23 cellular contexts compared by ENCODE assay signal in genomic region chr17:7740481-7741001, GRCh38. TPM values are rescaled to one million over a fixed set of nuclear protein-coding genes. Genes with fewer than 3 reads are reported as not detected.
DNase-seq lines count a peak whose midpoint lies in the region; ATAC-seq, FAIRE-seq and TF ChIP-seq lines count a peak whose summit lies in the region.
"Had no signal": no experiment of that assay in that cellular context is flagged by ENCODE, and none has a peak within 500 bp of the region (broad histone marks: within the 10 kb centered on the region; RNA-seq: fewer than 3 reads in every experiment).

No MANE protein-coding gene starts in this region.

- CTCF ChIA-PET in H1 (lab: Charles Lee; ENCODE audit: partially characterized antibody) = interaction anchor here (1.0 kb wide), 1 partner anchor 302 kb away, joined by 3 read pairs; no protein-coding TSS in a partner anchor

- H4K8ac ChIP-seq in H1 (ENCODE audit: extremely low read depth, insufficient read depth, low read length) = peak overlapping the region; percentile 77

- no peak overlapping the region for H2BK12ac ChIP-seq in H1 (ENCODE audit: low read depth, low read length)

- H3K27ac ChIP-seq in left ventricle myocardium inferior (replicated peaks) (no peak overlapping the region), H1 (ENCODE audit: low read depth, low read length) (no peak overlapping the region)
- H3K27ac ChIP-seq: adrenal gland, gastroesophageal sphincter, SJSA1, thyroid gland had no signal

- no peak overlapping the region for H3K4me2 ChIP-seq in H1 (ENCODE audit: insufficient read depth in 1 of 2, low read depth in 2 of 2, low read length in 2 of 2)

- no peak overlapping the region for H2BK20ac ChIP-seq in H1 (ENCODE audit: low read length)

- no peak for ATAC-seq in Right ventricle myocardium inferior
- ATAC-seq in esophagus mucosa = no peak
- ATAC-seq in GM21390 (IDR thresholded peaks at IDR 0.05; ENCODE audit: unreplicated experiment) = no peak
- ATAC-seq: gastroesophageal sphincter, GM12878, K562, sciatic nerve had no signal

- H3K14ac ChIP-seq in H1 (ENCODE audit: insufficient read length) = no peak overlapping the region

- no peak overlapping the region for H2BK15ac ChIP-seq in H1 (ENCODE audit: low read length)

- TF ChIP-seq POLR2A in H1 (IDR thresholded peaks at IDR 0.05; ENCODE audit: control extremely low read depth in 1 of 2, low read depth in 2 of 2, low read length in 2 of 2) = no peak

- POLR2A ChIA-PET in H1 (lab: Charles Lee; ENCODE audit: partially characterized antibody) = interaction anchor here (0.5 kb wide), 1 partner anchor 138 kb away, joined by 3 read pairs; no protein-coding TSS in a partner anchor

- no peak overlapping the region for H2AFZ ChIP-seq in H1 (ENCODE audit: low read length)

- no peak overlapping the region for H3K56ac ChIP-seq in H1 (replicated peaks; ENCODE audit: insufficient read length, low read depth, low read length)

- TF ChIP-seq EP300 in H1 (IDR thresholded peaks at IDR 0.05; ENCODE audit: borderline replicate concordance in 1 of 2, low read depth in 2 of 2, low read length in 2 of 2) = no peak

- H2AK5ac ChIP-seq in H1 (ENCODE audit: low read depth, low read length) = no peak overlapping the region

- H3K27me3 ChIP-seq in left ventricle myocardium inferior (ENCODE audit: low read depth) = peaks cover 48% of the 10 kb centered on the region
- H3K27me3 ChIP-seq in H1 (replicated peaks in 1 of 4; ENCODE audit: control insufficient read depth in 3 of 4, extremely low read depth in 1 of 4, insufficient read depth in 3 of 4, low read length in 3 of 4) = peaks cover 0 to 3% (median under 1%) of the 10 kb centered on the region in 4 experiments; a peak in 3 of 7 replicates
- H3K27me3 ChIP-seq: thyroid gland had no signal

- H3K9ac ChIP-seq in H1 (replicated peaks in 1 of 4; ENCODE audit: extremely low read depth in 1 of 4, low read depth in 3 of 4, low read length in 3 of 4) = no peak overlapping the region

- H3K4me1 ChIP-seq in left ventricle myocardium inferior (no peaks in the 10 kb centered on the region), H1 (replicated peaks in 1 of 4; ENCODE audit: control insufficient read depth in 3 of 4, insufficient read depth in 4 of 4, low read length in 3 of 4) (no peaks in the 10 kb centered on the region)
- H3K4me1 ChIP-seq: adrenal gland had no signal

- H3K23me2 ChIP-seq in H1 (ENCODE audit: low read depth, low read length) = no peaks in the 10 kb centered on the region; the same call in 1 of the 2 replicates

- DNase-seq in left ventricle myocardium inferior (peak; percentile 23), Right ventricle myocardium inferior (ENCODE audit: missing footprints) (no peak), NCI-H345 treated with DMSO at 0.1 percent for 48 hours (lab: John Stamatoyannopoulos, UW; ENCODE audit: unreplicated experiment) (peak; percentile 17), H1 (ENCODE audit: low read depth in 1 of 2, low spot score in 2 of 2) (no peak), COLO668 (lab: John Stamatoyannopoulos, UW; ENCODE audit: unreplicated experiment) (no peak), GDM1 (lab: John Stamatoyannopoulos, UW) (no peak)
- DNase-seq: activated CD4-positive, alpha-beta T cell treated with anti-CD3 and anti-CD28 coated beads, Interleukin-2, amount 50 U/mL, for 48 hours; activated T-cell treated with anti-CD3 and anti-CD28 coated beads, Interleukin-2, amount 50 U/mL, for 48 hours; AML-193; immature natural killer cell; mesendoderm; NCI-H1930; stimulated activated CD4-positive, alpha-beta T cell treated with anti-CD3 and anti-CD28 coated beads, Interleukin-4, amount 100 ng/mL, for 1 hour; T1000 had no signal

- H3K4ac ChIP-seq in H1 (replicated peaks; ENCODE audit: insufficient read length, low read depth, low read length) = no peak overlapping the region

- intact Hi-C loops in left ventricle myocardium inferior (cut with micrococcal nuclease) = loop anchor here (10.0 kb wide), 1 partner anchor 254 kb away; no protein-coding TSS in a partner anchor
- intact Hi-C loops in Right ventricle myocardium inferior (cut with DNase I) = loop anchor here (5.0 kb wide), 1 partner anchor 247 kb away; no protein-coding TSS in a partner anchor

- H2BK5ac ChIP-seq in H1 (ENCODE audit: low read depth, low read length) = no peak overlapping the region

- TF ChIP-seq RAD21 in H1 (IDR thresholded peaks at IDR 0.05 in 1 of 2, conservative IDR thresholded peaks at IDR 0.05 in 1 of 2; ENCODE audit: low read depth in 2 of 2, low read length in 2 of 2) = no peak

- no peak overlapping the region for H4K5ac ChIP-seq in H1 (ENCODE audit: insufficient read length, low read depth, low read length)

- FAIRE-seq in H1 (lab: Jason Lieb, UNC) = no peak
- FAIRE-seq: GM12878, K562 had no signal

- no peak for TF ChIP-seq CTCF in left ventricle myocardium inferior (IDR thresholded peaks at IDR 0.05; ENCODE audit: borderline replicate concordance)
- no peak for TF ChIP-seq CTCF in H1 (IDR thresholded peaks at IDR 0.05; ENCODE audit: control extremely low read depth in 1 of 3, insufficient read depth in 1 of 3, low read depth in 1 of 3, low read length in 3 of 3)

- no peaks in the 10 kb centered on the region for H3K79me2 ChIP-seq in H1 (ENCODE audit: control insufficient read depth in 1 of 2, insufficient read depth in 2 of 2, low read length in 2 of 2)

- H2BK120ac ChIP-seq in H1 (replicated peaks; ENCODE audit: low read depth, low read length) = no peak overlapping the region

- H3K18ac ChIP-seq in H1 (ENCODE audit: extremely low read depth, low read length) = no peak overlapping the region

- no peaks in the 10 kb centered on the region for H3K79me1 ChIP-seq in H1 (ENCODE audit: low read depth, low read length)

- WGBS in H1 (ENCODE audit: extremely low coverage in 1 of 2, insufficient coverage in 1 of 2, insufficient read length in 1 of 2, insufficient replicate concordance in 2 of 2, low coverage in 1 of 2, low lambda C conversion rate in 2 of 2, missing lambda C conversion rate in 1 of 2), 2 experiments = 93% methylated on average over 39 of the region's 42 CpGs; no CpG with 5 or more reads in 1 of the 2 experiments

- H4K91ac ChIP-seq in H1 (replicated peaks; ENCODE audit: insufficient read length, low read length) = no peak overlapping the region

- H4K20me1 ChIP-seq in H1 (replicated peaks in 1 of 2; ENCODE audit: control insufficient read depth in 1 of 2, insufficient read depth in 2 of 2, low read length in 2 of 2) = no peaks in the 10 kb centered on the region

- H3K9me3 ChIP-seq in left ventricle myocardium inferior (replicated peaks) = no peaks in the 10 kb centered on the region
- H3K9me3 ChIP-seq in H1 (ENCODE audit: insufficient read depth in 2 of 2, low read depth in 1 of 2, low read length in 1 of 2) = no peaks in the 10 kb centered on the region
- H3K9me3 ChIP-seq: adrenal gland, gastroesophageal sphincter, SJSA1, thyroid gland had no signal

- H3K4me3 ChIP-seq in left ventricle myocardium inferior (peak overlapping the region; percentile 34), H1 (ENCODE audit: extremely low read depth in 1 of 4, insufficient read depth in 2 of 4, low read depth in 3 of 4, low read length in 4 of 4) (no peak overlapping the region)
- H3K4me3 ChIP-seq: adrenal gland, gastroesophageal sphincter, GM12878, K562, SJSA1, thyroid gland had no signal

- no peaks in the 10 kb centered on the region for H3K36me3 ChIP-seq in left ventricle myocardium inferior
- H3K36me3 ChIP-seq in H1 (ENCODE audit: control insufficient read depth in 2 of 4, insufficient read depth in 4 of 4, low read length in 3 of 4) = no peaks in the 10 kb centered on the region
- H3K36me3 ChIP-seq: adrenal gland, gastroesophageal sphincter, SJSA1, thyroid gland had no signal

- no peak overlapping the region for H3K23ac ChIP-seq in H1 (ENCODE audit: insufficient read length)

RNA-seq across cellular contexts. Expression of gene DNAH2, which starts 23.0 kb away (rescaled TPM):
- total RNA-seq in left ventricle myocardium inferior = 0.33 TPM
- not detected for total RNA-seq in Right ventricle myocardium inferior
- total RNA-seq in H1 (2021; fragmentation: NEBNext Ultra II Directional; extraction: Animal tissue kit (Norgen Biotek cat#: 25700)) = 0.13 and 0.21 TPM in 2 replicates
- polyA plus RNA-seq in H1 (2011; rRNA removed) = 0.18 and 0.25 TPM in 2 replicates
- polyA plus RNA-seq in H1 (2011; cell fraction: cytosol; rRNA removed) = 0.27 TPM
- polyA plus RNA-seq in H1 (2011; cell fraction: nucleus; rRNA removed) = 0.86 TPM
- polyA plus RNA-seq in H1 (2012, experiment 1 of 2) = 0.04 to 0.18 TPM (median 0.11 TPM) in 4 replicates
- 0.13 TPM for polyA plus RNA-seq in H1 (2012, experiment 2 of 2)
- 0.12 TPM for polyA plus RNA-seq in H1 (2013, experiment 1 of 2)
- polyA plus RNA-seq in H1 (2013, experiment 2 of 2) = 0.06 TPM
- 0.32 and 0.50 TPM in 2 replicates for polyA minus RNA-seq in H1 (2011; rRNA and poly(A)+ RNA removed)
- 0.44 TPM for polyA minus RNA-seq in H1 (2011; cell fraction: cytosol; rRNA and poly(A)+ RNA removed)
- polyA minus RNA-seq in H1 (2011; cell fraction: nucleus; rRNA and poly(A)+ RNA removed) = 0.50 TPM
- 0.04 TPM for total RNA-seq in esophagus mucosa
- total RNA-seq: GM12878, K562, SJSA1 had no signal
- polyA plus RNA-seq: GM12878 had no signal

RNA-seq across cellular contexts. Expression of gene EFNB3, which starts 35.5 kb away (rescaled TPM):
- total RNA-seq in left ventricle myocardium inferior = not detected
- 0.11 TPM for total RNA-seq in Right ventricle myocardium inferior
- total RNA-seq in H1 (2021; fragmentation: NEBNext Ultra II Directional; extraction: Animal tissue kit (Norgen Biotek cat#: 25700)) = 15.0 and 16.0 TPM in 2 replicates
- polyA plus RNA-seq in H1 (2011; rRNA removed) = 27.1 and 27.3 TPM in 2 replicates
- 19.9 TPM for polyA plus RNA-seq in H1 (2011; cell fraction: cytosol; rRNA removed)
- 40.5 TPM for polyA plus RNA-seq in H1 (2011; cell fraction: nucleus; rRNA removed)
- polyA plus RNA-seq in H1 (2012, experiment 1 of 2) = 15.2 to 17.2 TPM (median 16.3 TPM) in 4 replicates
- polyA plus RNA-seq in H1 (2012, experiment 2 of 2) = 20.2 TPM
- polyA plus RNA-seq in H1 (2013, experiment 1 of 2) = 18.0 TPM
- polyA plus RNA-seq in H1 (2013, experiment 2 of 2) = 18.9 TPM
- polyA minus RNA-seq in H1 (2011; rRNA and poly(A)+ RNA removed) = 14.9 and 18.5 TPM in 2 replicates
- 8.7 TPM for polyA minus RNA-seq in H1 (2011; cell fraction: cytosol; rRNA and poly(A)+ RNA removed)
- 9.7 TPM for polyA minus RNA-seq in H1 (2011; cell fraction: nucleus; rRNA and poly(A)+ RNA removed)
- total RNA-seq in esophagus mucosa = 1.6 TPM
- total RNA-seq: K562, SJSA1 had no signal
- polyA plus RNA-seq: immature natural killer cell, K562 had no signal

RNA-seq across cellular contexts. Expression of gene WRAP53, which starts 52.3 kb away (rescaled TPM):
- total RNA-seq in left ventricle myocardium inferior (4.7 TPM), Right ventricle myocardium inferior (5.6 TPM), esophagus mucosa (8.5 TPM)
- total RNA-seq in H1 (2021; fragmentation: NEBNext Ultra II Directional; extraction: Animal tissue kit (Norgen Biotek cat#: 25700)) = 29.3 and 30.1 TPM in 2 replicates
- 29.2 and 38.4 TPM in 2 replicates for polyA plus RNA-seq in H1 (2011; rRNA removed)
- polyA plus RNA-seq in H1 (2011; cell fraction: cytosol; rRNA removed) = 24.4 TPM
- polyA plus RNA-seq in H1 (2011; cell fraction: nucleus; rRNA removed) = 42.9 TPM
- 23.4 to 35.3 TPM (median 32.4 TPM) in 4 replicates for polyA plus RNA-seq in H1 (2012, experiment 1 of 2)
- polyA plus RNA-seq in H1 (2012, experiment 2 of 2) = 38.6 TPM
- polyA plus RNA-seq in H1 (2013, experiment 1 of 2) = 21.8 TPM
- polyA plus RNA-seq in H1 (2013, experiment 2 of 2) = 19.4 TPM
- polyA minus RNA-seq in H1 (2011; rRNA and poly(A)+ RNA removed) = 14.3 and 16.1 TPM in 2 replicates
- 12.0 TPM for polyA minus RNA-seq in H1 (2011; cell fraction: cytosol; rRNA and poly(A)+ RNA removed)
- polyA minus RNA-seq in H1 (2011; cell fraction: nucleus; rRNA and poly(A)+ RNA removed) = 10.0 TPM

RNA-seq across cellular contexts. Expression of gene TP53, which starts 53.3 kb away (rescaled TPM):
- 11.7 TPM for total RNA-seq in left ventricle myocardium inferior
- total RNA-seq in Right ventricle myocardium inferior = 15.4 TPM
- 198 and 210 TPM in 2 replicates for total RNA-seq in H1 (2021; fragmentation: NEBNext Ultra II Directional; extraction: Animal tissue kit (Norgen Biotek cat#: 25700))
- 143 and 149 TPM in 2 replicates for polyA plus RNA-seq in H1 (2011; rRNA removed)
- polyA plus RNA-seq in H1 (2011; cell fraction: cytosol; rRNA removed) = 84.3 TPM
- 102 TPM for polyA plus RNA-seq in H1 (2011; cell fraction: nucleus; rRNA removed)
- polyA plus RNA-seq in H1 (2012, experiment 1 of 2) = 174 to 217 TPM (median 194 TPM) in 4 replicates
- polyA plus RNA-seq in H1 (2012, experiment 2 of 2) = 263 TPM
- polyA plus RNA-seq in H1 (2013, experiment 1 of 2) = 192 TPM
- 190 TPM for polyA plus RNA-seq in H1 (2013, experiment 2 of 2)
- 136 TPM in 2 replicates for polyA minus RNA-seq in H1 (2011; rRNA and poly(A)+ RNA removed)
- polyA minus RNA-seq in H1 (2011; cell fraction: cytosol; rRNA and poly(A)+ RNA removed) = 107 TPM
- 55.7 TPM for polyA minus RNA-seq in H1 (2011; cell fraction: nucleus; rRNA and poly(A)+ RNA removed)
- total RNA-seq in esophagus mucosa = 74.1 TPM

Comparison
In these comparisons a context has a peak if more than half of its experiments do, and no peak if none do; other contexts are left out.
1. DNase-seq: peak in left ventricle myocardium inferior (single experiment) and NCI-H345 treated with DMSO at 0.1 percent for 48 hours (single experiment); none in Right ventricle myocardium inferior (single experiment), H1 (0 of 2), COLO668 (single experiment) and GDM1 (single experiment).